In genomic region chr1:157137051-157137772, GRCh38 we compare ENCODE assay signal across 8 cellular contexts. TPM values are rescaled to one million over a fixed set of nuclear protein-coding genes. Genes with fewer than 3 reads are reported as not detected.
DNase-seq lines count a peak whose midpoint lies in the region; ATAC-seq and TF ChIP-seq lines count a peak whose summit lies in the region.

No MANE protein-coding gene starts in this region.

- H3K36me3 Mint-ChIP-seq in HFFc6 (ENCODE audit: low read depth) (peaks cover 31% of the 10 kb centered on the region), progenitor cell of endocrine pancreas (ENCODE audit: insufficient read depth) (peaks cover 25% of the 10 kb centered on the region)

- CTCF ChIA-PET in AG04450 (lab: Charles Lee): interaction anchor here (1.0 to 17.3 kb wide), 3 partner anchors 18 to 47 kb away, joined by 3 to 213 read pairs (median 3); no protein-coding TSS in a partner anchor

- H3K27ac ChIP-seq in AG04450 (ENCODE audit: low read depth, low read length) (peak overlapping the region; percentile 98), VCaP (peak overlapping the region; percentile 96)

- ATAC-seq in GM21447 (IDR thresholded peaks at IDR 0.05; ENCODE audit: unreplicated experiment) (no peak), HG03095 (IDR thresholded peaks at IDR 0.05; ENCODE audit: unreplicated experiment) (no peak)

- no peaks in the 10 kb centered on the region; the same call in 1 of the 2 replicates for H3K9me3 Mint-ChIP-seq in HFFc6
- no peaks in the 10 kb centered on the region for H3K9me3 Mint-ChIP-seq in progenitor cell of endocrine pancreas (ENCODE audit: low read depth)

- no peaks in the 10 kb centered on the region for H3K27me3 ChIP-seq in AG04450 (ENCODE audit: control insufficient read depth, insufficient read depth, low read length)

- H3K27ac Mint-ChIP-seq in HFFc6 (peak overlapping the region; percentile 87), progenitor cell of endocrine pancreas (peak overlapping the region; percentile 97)

- H3K4me3 Mint-ChIP-seq in HFFc6 (peak overlapping the region; percentile 99), progenitor cell of endocrine pancreas (ENCODE audit: low read depth) (peak overlapping the region; percentile 98)

- DNase-seq in AG04450 (ENCODE audit: low read depth, low spot score) (no peak), HFFc6 (peak; percentile 28), foreskin melanocyte (peak; percentile 27), progenitor cell of endocrine pancreas (ENCODE audit: low spot score, unreplicated experiment) (no peak)
- DNase-seq in stimulated activated CD4-positive, alpha-beta T cell treated with anti-CD3 and anti-CD28 coated beads, Interleukin-2, amount 100 ng/mL, for 24 hours: no peak

- H3K27me3 Mint-ChIP-seq in HFFc6 (ENCODE audit: insufficient read depth) (peaks cover 10% of the 10 kb centered on the region), progenitor cell of endocrine pancreas (no peaks in the 10 kb centered on the region)

- no peak for TF ChIP-seq CTCF in AG04450 (IDR thresholded peaks at IDR 0.05; ENCODE audit: low read depth, low read length)
- TF ChIP-seq CTCF in HFFc6 (IDR thresholded peaks at IDR 0.05): no peak
- TF ChIP-seq CTCF in VCaP (conservative IDR thresholded peaks at IDR 0.05): no peak
- TF ChIP-seq CTCF in progenitor cell of endocrine pancreas (IDR thresholded peaks at IDR 0.05; ENCODE audit: unreplicated experiment): no peak

- H3K4me1 Mint-ChIP-seq in HFFc6 (ENCODE audit: low read depth) (peaks cover 42% of the 10 kb centered on the region), progenitor cell of endocrine pancreas (ENCODE audit: low read depth) (peaks cover 31% of the 10 kb centered on the region)

- H3K4me3 ChIP-seq in AG04450 (ENCODE audit: low read depth, low read length): peak overlapping the region; percentile 99

- POLR2A ChIA-PET in AG04450 (lab: Yijun Ruan, JAX): interaction anchor here (2.8 kb wide), 1 partner anchor 18 kb away, joined by 20 read pairs; no protein-coding TSS in a partner anchor

- peaks cover 6% of the 10 kb centered on the region; the same call in 1 of the 2 replicates for H3K9me3 ChIP-seq in AG04450 (ENCODE audit: control insufficient read depth, insufficient read depth, low read length)

RNA-seq across cellular contexts. Expression of gene ETV3, which starts 1.0 kb away (rescaled TPM):
- polyA plus RNA-seq in AG04450 (2011; rRNA removed): 9.2 and 10.0 TPM in 2 replicates
- 34.5 and 37.8 TPM in 2 replicates for polyA minus RNA-seq in AG04450 (2011; rRNA and poly(A)+ RNA removed)
- 10 to 100 TPM; 20.0 to 22.9 (median 21.0) TPM for total RNA-seq in HFFc6 (2021; fragmentation: NEBNext Ultra II Directional; extraction: Animal tissue kit (Norgen Biotek cat#: 25700))
- total RNA-seq in progenitor cell of endocrine pancreas: 31.8 and 32.5 TPM in 2 replicates

RNA-seq across cellular contexts. Expression of gene ETV3L, which starts 37.6 kb away (rescaled TPM):
- 0.04 and 0.07 TPM in 2 replicates for polyA plus RNA-seq in AG04450 (2011; rRNA removed)
- polyA minus RNA-seq in AG04450 (2011; rRNA and poly(A)+ RNA removed): not detected in 2 replicates
- total RNA-seq in HFFc6 (2021; fragmentation: NEBNext Ultra II Directional; extraction: Animal tissue kit (Norgen Biotek cat#: 25700)): not detected
- total RNA-seq in progenitor cell of endocrine pancreas: 0.67 and 0.72 TPM in 2 replicates

Comparison
In these comparisons a context has a peak if more than half of its experiments do, and no peak if none do; other contexts are left out.
1. DNase-seq: peak in HFFc6 (single experiment) and foreskin melanocyte (single experiment); none in AG04450 (single experiment), progenitor cell of endocrine pancreas (single experiment) and stimulated activated CD4-positive, alpha-beta T cell treated with anti-CD3 and anti-CD28 coated beads, Interleukin-2, amount 100 ng/mL, for 24 hours (0 of 2).